Comparison of ENCODE assay signal across 13 cellular contexts in genomic region chr7:1514407-1514806, GRCh38. TPM values are rescaled to one million over a fixed set of nuclear protein-coding genes. Genes with fewer than 3 reads are reported as not detected.
"Had no signal": no experiment of that assay in that cellular context is flagged by ENCODE, and none has a peak within 500 bp of the region (broad histone marks: within the 10 kb centered on the region; RNA-seq: fewer than 3 reads in every experiment).

No MANE protein-coding gene starts in this region.

- DNase-seq: activated CD4-positive, alpha-beta T cell treated with anti-CD3 and anti-CD28 coated beads, Interleukin-2, amount 50 U/mL, for 4 hours; activated naive CD4-positive, alpha-beta T cell; activated naive CD8-positive, alpha-beta T cell treated with anti-CD3 and anti-CD28 coated beads, Interleukin-2, amount 10 ng/mL, durations not matched to agents 7 days and 5 days; activated T-cell treated with anti-CD3 and anti-CD28 coated beads for 4 hours; brain microvascular endothelial cell; cerebellar nuclear complex; naive B cell; T-helper 9 cell; testis had no signal

- H3K4me1 ChIP-seq: testis had no signal

- H3K27me3 ChIP-seq: brain microvascular endothelial cell, testis, uterus had no signal

- H3K4me3 ChIP-seq: testis, uterus had no signal

- H3K36me3 ChIP-seq: brain microvascular endothelial cell, uterus had no signal

- H3K9me3 ChIP-seq: testis, uterus had no signal

- H3K27ac ChIP-seq: epithelial cell of prostate had no signal

- ATAC-seq: activated CD4-positive, CD25-positive, alpha-beta regulatory T cell treated with anti-CD3 and anti-CD28 coated beads, Interleukin-2, amount 50 U/mL, for 24 hours had no signal

RNA-seq across cellular contexts. Expression of gene TMEM184A, which starts 41.6 kb away (rescaled TPM):
- total RNA-seq: activated naive CD8-positive, alpha-beta T cell treated with anti-CD3 and anti-CD28 coated beads, Interleukin-2, amount 10 ng/mL, durations not matched to agents 7 days and 5 days; mononuclear cell had no signal
